In genomic region chr1:32199717-32200072, GRCh38 we compare ENCODE assay signal across 6 cellular contexts. TPM values are rescaled to one million over a fixed set of nuclear protein-coding genes. Genes with fewer than 3 reads are reported as not detected.
DNase-seq lines count a peak whose midpoint lies in the region; ATAC-seq and TF ChIP-seq lines count a peak whose summit lies in the region.

No MANE protein-coding gene starts in this region.

- H3K27ac ChIP-seq in Peyer's patch: peak overlapping the region; percentile 45 to 78 (median 74)

- H3K9me3 ChIP-seq in Peyer's patch (no peaks in the 10 kb centered on the region), iPS-15b (ENCODE audit: control insufficient read depth, insufficient read depth, low read length) (no peaks in the 10 kb centered on the region)

- H3K36me3 ChIP-seq in Peyer's patch (peaks cover 0 to 36% (median 0%) of the 10 kb centered on the region in 3 donors), iPS-15b (ENCODE audit: control insufficient read depth, insufficient read depth, low read length) (peaks cover 21% of the 10 kb centered on the region)

- DNase-seq in COLO668 (lab: John Stamatoyannopoulos, UW; ENCODE audit: unreplicated experiment) (peak; percentile 84), Peyer's patch (no peak), SK-N-DZ (ENCODE audit: low spot score) (no peak)

- no peaks in the 10 kb centered on the region for H3K27me3 ChIP-seq in Peyer's patch
- peaks cover 13% of the 10 kb centered on the region for H3K27me3 ChIP-seq in iPS-15b (ENCODE audit: control insufficient read depth, insufficient read depth, low read length)

- peaks cover 0 to 26% (median 6%) of the 10 kb centered on the region in 4 donors for H3K4me1 ChIP-seq in Peyer's patch
- peaks cover 7% of the 10 kb centered on the region for H3K4me1 ChIP-seq in iPS-15b (ENCODE audit: control insufficient read depth, insufficient read depth, low read length)

- peak overlapping the region; percentile 14 for H3K9ac ChIP-seq in iPS-15b (ENCODE audit: low read depth, low read length)

- no peak for TF ChIP-seq CTCF in Peyer's patch (IDR thresholded peaks at IDR 0.05)

- no peak for ATAC-seq in HG02970 (IDR thresholded peaks at IDR 0.05; ENCODE audit: low FRiP score, unreplicated experiment)
- ATAC-seq in HG03354 (IDR thresholded peaks at IDR 0.05; ENCODE audit: poor library complexity, severe bottlenecking, unreplicated experiment): no peak

- peak overlapping the region in 1 of 4 donors; percentile 73 for H3K4me3 ChIP-seq in Peyer's patch
- H3K4me3 ChIP-seq in iPS-15b (ENCODE audit: low read depth, low read length): peak overlapping the region; percentile 63

- no peak for TF ChIP-seq POLR2A in Peyer's patch (IDR thresholded peaks at IDR 0.05)

RNA-seq across cellular contexts. Expression of gene CCDC28B, which starts 0.7 kb away (rescaled TPM):
- total RNA-seq in Peyer's patch: 1 to 10 TPM in 2 of 4 donors, not detected in 2; 1.1 to 2.4 TPM
- polyA plus RNA-seq in SK-N-DZ (2014; cell fraction: cytosol; rRNA removed): 28.7 and 57.9 TPM in 2 replicates
- 25.3 and 26.8 TPM in 2 replicates for polyA plus RNA-seq in SK-N-DZ (2014; cell fraction: nucleus; rRNA removed)

RNA-seq across cellular contexts. Expression of gene IQCC, which starts 5.8 kb away (rescaled TPM):
- 1 to 10 TPM in 3 of 4 donors, under 1 TPM in 1; 0.88 to 8.3 (median 2.6) TPM for total RNA-seq in Peyer's patch
- 5.9 and 7.6 TPM in 2 replicates for polyA plus RNA-seq in SK-N-DZ (2014; cell fraction: cytosol; rRNA removed)
- 3.5 and 5.8 TPM in 2 replicates for polyA plus RNA-seq in SK-N-DZ (2014; cell fraction: nucleus; rRNA removed)

RNA-seq across cellular contexts. Expression of gene DCDC2B, which starts 9.2 kb away (rescaled TPM):
- under 1 TPM in 1 of 4 donors, not detected in 3; 0.85 TPM for total RNA-seq in Peyer's patch
- not detected in 2 replicates for polyA plus RNA-seq in SK-N-DZ (2014; cell fraction: cytosol; rRNA removed)
- polyA plus RNA-seq in SK-N-DZ (2014; cell fraction: nucleus; rRNA removed): 0.71 TPM in 1 of 2 replicates, not detected in the other

RNA-seq across cellular contexts. Expression of gene TXLNA, which starts 20.2 kb away (rescaled TPM):
- total RNA-seq in Peyer's patch: 10 to 100 TPM; 27.1 to 46.2 (median 31.0) TPM
- polyA plus RNA-seq in SK-N-DZ (2014; cell fraction: cytosol; rRNA removed): 56.0 and 56.4 TPM in 2 replicates
- polyA plus RNA-seq in SK-N-DZ (2014; cell fraction: nucleus; rRNA removed): 59.2 and 70.4 TPM in 2 replicates

RNA-seq across cellular contexts. Expression of gene TMEM234, which starts 22.5 kb away (rescaled TPM):
- 10 to 100 TPM; 15.9 to 47.0 (median 25.4) TPM for total RNA-seq in Peyer's patch
- polyA plus RNA-seq in SK-N-DZ (2014; cell fraction: cytosol; rRNA removed): 1.9 and 4.3 TPM in 2 replicates
- 12.7 and 14.0 TPM in 2 replicates for polyA plus RNA-seq in SK-N-DZ (2014; cell fraction: nucleus; rRNA removed)
